ENCODE assay signal across 8 cellular contexts in genomic region chr11:66002648-66003225, GRCh38. TPM values are rescaled to one million over a fixed set of nuclear protein-coding genes. Genes with fewer than 3 reads are reported as not detected.
DNase-seq lines count a peak whose midpoint lies in the region; ATAC-seq and TF ChIP-seq lines count a peak whose summit lies in the region.

No MANE protein-coding gene starts in this region.

- H2AFZ ChIP-seq in OCI-LY1 (ENCODE audit: low read length) (no peak overlapping the region), mammary epithelial cell (ENCODE audit: low read depth, low read length) (peak overlapping the region; percentile 91)

- peaks cover 19% of the 10 kb centered on the region for H3K4me1 ChIP-seq in OCI-LY1 (ENCODE audit: insufficient read depth, low read length, severe bottlenecking)
- peaks cover 18% of the 10 kb centered on the region for H3K4me1 ChIP-seq in mammary epithelial cell (ENCODE audit: insufficient read depth, low read length)

- in situ Hi-C loops in mammary epithelial cell (cut with MboI; ENCODE audit: low sequenced_read_pairs in 2 of 2): loop anchor here in 1 of 2 donors (25.0 kb wide), 1 partner anchor 290 kb away; the partner anchor contains the start of genes KAT5 and RNASEH2C

- dilution Hi-C loops in mammary epithelial cell (cut with HindIII; ENCODE audit: low sequenced_read_pairs): no loop called here

- H3K4me3 ChIP-seq in OCI-LY1 (ENCODE audit: low read depth, low read length, poor library complexity, severe bottlenecking): peak overlapping the region; percentile 97
- peak overlapping the region; percentile 76 to 98 (median 86) for H3K4me3 ChIP-seq in mammary epithelial cell (replicated peaks in 1 of 3; ENCODE audit: insufficient read depth in 1 of 3, low read depth in 2 of 3, low read length in 3 of 3)

- DNase-seq in Ammon's horn (ENCODE audit: low spot score) (peak; percentile 73), mammary epithelial cell (no peak), left lobe of liver (ENCODE audit: low spot score) (peak; percentile 79), substantia nigra (lab: John Stamatoyannopoulos, UW) (peak in 20 of 49 donors; percentile 40 to 91 (median 74))
- DNase-seq in NK-92 treated with Interleukin-12 subunit alpha and Interleukin-12 subunit beta, amount 100 ng/mL, for 24 hours (lab: John Stamatoyannopoulos, UW): no peak

- ATAC-seq in GM18519 (IDR thresholded peaks at IDR 0.05; ENCODE audit: low FRiP score, unreplicated experiment) (peak; percentile 33), HG02943 (IDR thresholded peaks at IDR 0.05; ENCODE audit: low read depth, unreplicated experiment) (peak; percentile 39), left lobe of liver (peak; percentile 89)

- peak overlapping the region; percentile 95 for H3K27ac ChIP-seq in OCI-LY1 (ENCODE audit: low read depth, low read length, poor library complexity, severe bottlenecking)
- peak overlapping the region; percentile 38 for H3K27ac ChIP-seq in mammary epithelial cell (ENCODE audit: insufficient read depth, low read depth, low read length)
- H3K27ac ChIP-seq in substantia nigra (ENCODE audit: low read depth, low read length, poor library complexity, severe bottlenecking): peak overlapping the region; percentile 98

- H4K20me1 ChIP-seq in OCI-LY1 (ENCODE audit: insufficient read depth, low read length) (no peaks in the 10 kb centered on the region), mammary epithelial cell (ENCODE audit: insufficient read depth, low read length) (no peaks in the 10 kb centered on the region)

- peaks cover 17% of the 10 kb centered on the region for H3K79me2 ChIP-seq in OCI-LY1 (ENCODE audit: insufficient read depth, low read length)
- H3K79me2 ChIP-seq in mammary epithelial cell (ENCODE audit: insufficient read depth, low read length): peaks cover 58% of the 10 kb centered on the region

- CTCF ChIA-PET in mammary epithelial cell (lab: Charles Lee; ENCODE audit: low non-redundant PET): interaction anchor here (0.5 kb wide), 1 partner anchor 48 kb away, joined by 3 read pairs; no protein-coding TSS in a partner anchor

- H3K36me3 ChIP-seq in OCI-LY1 (ENCODE audit: insufficient read depth, low read length) (peaks cover 53% of the 10 kb centered on the region), mammary epithelial cell (ENCODE audit: insufficient read depth, low read length) (peaks cover 19% of the 10 kb centered on the region)

- intact Hi-C loops in mammary epithelial cell (cut with micrococcal nuclease): loop anchor here (1.0 to 5.0 kb wide), 6 partner anchors 20 to 144 kb away; partner anchors contain the start of genes CFL1, SART1 and SF3B2

- no peaks in the 10 kb centered on the region for H3K9me2 ChIP-seq in OCI-LY1 (ENCODE audit: low read depth, low read length)

- peak overlapping the region; percentile 96 for H3K4me2 ChIP-seq in OCI-LY1 (ENCODE audit: low read length)
- peak overlapping the region; percentile 78 for H3K4me2 ChIP-seq in mammary epithelial cell (ENCODE audit: insufficient read depth, low read depth, low read length)

- 7% methylated on average over 8 of the region's 40 CpGs for WGBS in mammary epithelial cell (ENCODE audit: low coverage, missing lambda C conversion rate)

- H3K9me3 ChIP-seq in OCI-LY1 (ENCODE audit: low read length): no peaks in the 10 kb centered on the region
- H3K9me3 ChIP-seq in mammary epithelial cell (replicated peaks; ENCODE audit: insufficient read depth, low read length): no peaks in the 10 kb centered on the region

- no TSS peak for BruUV-seq in mammary epithelial cell (replicated peaks; lab: Mats Ljungman, UMichigan)

- H3F3A ChIP-seq in OCI-LY1 (ENCODE audit: insufficient read depth, low read length): no peaks in the 10 kb centered on the region

- H3K9ac ChIP-seq in OCI-LY1 (ENCODE audit: low read length): peak overlapping the region; percentile 97
- peak overlapping the region; percentile 92 for H3K9ac ChIP-seq in mammary epithelial cell (ENCODE audit: insufficient read depth, low read length)

- TF ChIP-seq CTCF in OCI-LY1 (IDR thresholded peaks at IDR 0.05; ENCODE audit: low read length) (peak; percentile 28), mammary epithelial cell (conservative IDR thresholded peaks at IDR 0.05 in 1 of 2, IDR thresholded peaks at IDR 0.05 in 1 of 2; ENCODE audit: extremely low read depth in 1 of 2, insufficient read depth in 1 of 2, low read depth in 1 of 2, low read length in 2 of 2) (peak in 1 of 2 donors; percentile 38)

- H3K27me3 ChIP-seq in OCI-LY1 (ENCODE audit: insufficient read depth, low read length) (no peaks in the 10 kb centered on the region), mammary epithelial cell (ENCODE audit: insufficient read depth, low read length) (no peaks in the 10 kb centered on the region)

RNA-seq across cellular contexts. Expression of gene BANF1, which starts 0.4 kb away (rescaled TPM):
- total RNA-seq in mammary epithelial cell (100 to 1,000 TPM in 1 of 2 donors, 10 to 100 TPM in 1; 22.8 to 174 TPM), left lobe of liver (67.3 TPM)
- polyA plus RNA-seq in mammary epithelial cell: 155 TPM
- polyA minus RNA-seq in mammary epithelial cell: 111 TPM

RNA-seq across cellular contexts. Expression of gene EIF1AD, which starts 0.8 kb away (rescaled TPM):
- total RNA-seq in mammary epithelial cell (10 to 100 TPM; 26.8 to 36.9 TPM), left lobe of liver (12.7 TPM)
- 40.5 TPM for polyA plus RNA-seq in mammary epithelial cell
- polyA minus RNA-seq in mammary epithelial cell: 74.5 TPM

RNA-seq across cellular contexts. Expression of gene CST6, which starts 9.1 kb away (rescaled TPM):
- total RNA-seq in mammary epithelial cell (10 to 100 TPM in 1 of 2 donors, 1 to 10 TPM in 1; 1.3 to 21.5 TPM), left lobe of liver (not detected)
- polyA plus RNA-seq in mammary epithelial cell: 8.3 TPM
- polyA minus RNA-seq in mammary epithelial cell: not detected

RNA-seq across cellular contexts. Expression of gene CATSPER1, which starts 23.5 kb away (rescaled TPM):
- total RNA-seq in mammary epithelial cell (under 1 TPM in 1 of 2 donors, not detected in 1; 0.61 TPM), left lobe of liver (not detected)
- 0.52 TPM for polyA plus RNA-seq in mammary epithelial cell
- polyA minus RNA-seq in mammary epithelial cell: not detected

RNA-seq across cellular contexts. Expression of gene SART1, which starts 41.2 kb away (rescaled TPM):
- total RNA-seq in mammary epithelial cell (10 to 100 TPM; 16.5 to 50.7 TPM), left lobe of liver (14.6 TPM)
- polyA plus RNA-seq in mammary epithelial cell: 18.4 TPM
- polyA minus RNA-seq in mammary epithelial cell: 31.7 TPM

Comparison
In these comparisons a context has a peak if more than half of its experiments do, and no peak if none do; other contexts are left out.
1. DNase-seq: peak in Ammon's horn (single experiment) and left lobe of liver (single experiment); none in mammary epithelial cell (single experiment) and NK-92 treated with Interleukin-12 subunit alpha and Interleukin-12 subunit beta, amount 100 ng/mL, for 24 hours (single experiment).
2. ATAC-seq: peak in every context shown above with its lines; median percentile 89 in left lobe of liver; 39 in HG02943; 33 in GM18519.
3. H3K27ac ChIP-seq: peak in every context shown above with its lines; median percentile 98 in substantia nigra; 95 in OCI-LY1; 38 in mammary epithelial cell.